In genomic region chr2:128233790-128234395, GRCh38 we compare ENCODE assay signal across 9 cellular contexts.
DNase-seq lines count a peak whose midpoint lies in the region; ATAC-seq and TF ChIP-seq lines count a peak whose summit lies in the region.
"Had no signal": no experiment of that assay in that cellular context is flagged by ENCODE, and none has a peak within 500 bp of the region (broad histone marks: within the 10 kb centered on the region; RNA-seq: fewer than 3 reads in every experiment).

No MANE protein-coding gene starts in this region.

- H3K9ac ChIP-seq in iPS-18a (ENCODE audit: low read length) = no peak overlapping the region

- ATAC-seq in gastroesophageal sphincter = no peak

- H3K27ac ChIP-seq in SJSA1 (no peak overlapping the region), iPS-18a (ENCODE audit: low read length) (no peak overlapping the region), thymus (ENCODE audit: low read depth) (no peak overlapping the region), gastroesophageal sphincter (no peak overlapping the region)
- H3K27ac ChIP-seq: cardiac muscle cell had no signal

- no peaks in the 10 kb centered on the region for H3K9me3 Mint-ChIP-seq in activated naive CD4-positive, alpha-beta T cell treated with anti-CD3 and anti-CD28 coated beads, Interleukin-2, amount 50 U/mL, for 24 hours

- H3K27ac Mint-ChIP-seq in activated naive CD4-positive, alpha-beta T cell treated with anti-CD3 and anti-CD28 coated beads, Interleukin-2, amount 50 U/mL, for 24 hours = no peak overlapping the region

- no peaks in the 10 kb centered on the region for H3K36me3 Mint-ChIP-seq in activated naive CD4-positive, alpha-beta T cell treated with anti-CD3 and anti-CD28 coated beads, Interleukin-2, amount 50 U/mL, for 24 hours

- 0 out of 2 replicates have a peak, but pooled peaks cover 6% of the 10 kb centered on the region for H3K27me3 ChIP-seq in SJSA1 (replicated peaks)
- peaks cover 21% of the 10 kb centered on the region for H3K27me3 ChIP-seq in iPS-18a (ENCODE audit: control insufficient read depth, insufficient read depth, low read length)
- H3K27me3 ChIP-seq in thymus (ENCODE audit: control insufficient read depth, insufficient read depth) = peaks cover 6% of the 10 kb centered on the region
- H3K27me3 ChIP-seq in gastroesophageal sphincter = no peaks in the 10 kb centered on the region

- H3K9me3 ChIP-seq in SJSA1 (replicated peaks) (no peaks in the 10 kb centered on the region), iPS-18a (ENCODE audit: control insufficient read depth, low read depth, low read length) (no peaks in the 10 kb centered on the region), thymus (ENCODE audit: control insufficient read depth) (no peaks in the 10 kb centered on the region), gastroesophageal sphincter (no peaks in the 10 kb centered on the region)

- no peak for TF ChIP-seq EP300 in gastroesophageal sphincter (IDR thresholded peaks at IDR 0.05)

- no peaks in the 10 kb centered on the region for H3K27me3 Mint-ChIP-seq in activated naive CD4-positive, alpha-beta T cell treated with anti-CD3 and anti-CD28 coated beads, Interleukin-2, amount 50 U/mL, for 24 hours

- DNase-seq in activated naive CD4-positive, alpha-beta T cell (lab: John Stamatoyannopoulos, UW) = no peak
- DNase-seq in SJSA1 (ENCODE audit: low read depth in 1 of 2, low spot score in 2 of 2) (no peak), SW480 (ENCODE audit: low spot score) (no peak), NCI-H2029 (lab: John Stamatoyannopoulos, UW) (no peak)

- H3K4me1 ChIP-seq in SJSA1 (replicated peaks) = peaks cover 27% of the 10 kb centered on the region
- H3K4me1 ChIP-seq in iPS-18a (ENCODE audit: control insufficient read depth, low read depth, low read length) = peaks cover 4% of the 10 kb centered on the region
- peaks cover 4% of the 10 kb centered on the region for H3K4me1 ChIP-seq in thymus (ENCODE audit: control insufficient read depth, insufficient read depth, low read length)
- peaks cover 0 to 28% (median 3%) of the 10 kb centered on the region in 3 donors for H3K4me1 ChIP-seq in gastroesophageal sphincter

- TF ChIP-seq POLR2A in gastroesophageal sphincter (IDR thresholded peaks at IDR 0.05) = no peak

- H3K36me3 ChIP-seq in SJSA1 = no peaks in the 10 kb centered on the region
- no peaks in the 10 kb centered on the region for H3K36me3 ChIP-seq in iPS-18a (ENCODE audit: control insufficient read depth, low read depth, low read length)
- H3K36me3 ChIP-seq in thymus (ENCODE audit: control insufficient read depth, insufficient read depth) = no peaks in the 10 kb centered on the region
- no peaks in the 10 kb centered on the region for H3K36me3 ChIP-seq in gastroesophageal sphincter
- H3K36me3 ChIP-seq: cardiac muscle cell had no signal

- peak overlapping the region; percentile 45 for H3K4me3 ChIP-seq in SJSA1
- H3K4me3 ChIP-seq in iPS-18a (ENCODE audit: low read length) = peak overlapping the region; percentile 79
- peak overlapping the region; percentile 83 for H3K4me3 ChIP-seq in thymus (ENCODE audit: low read length)
- peak overlapping the region in 1 of 2 donors; percentile 70 for H3K4me3 ChIP-seq in gastroesophageal sphincter

- no peak for TF ChIP-seq CTCF in gastroesophageal sphincter (IDR thresholded peaks at IDR 0.05)

- H3K4me1 Mint-ChIP-seq in activated naive CD4-positive, alpha-beta T cell treated with anti-CD3 and anti-CD28 coated beads, Interleukin-2, amount 50 U/mL, for 24 hours = peaks cover 4% of the 10 kb centered on the region

- H3K4me3 Mint-ChIP-seq in activated naive CD4-positive, alpha-beta T cell treated with anti-CD3 and anti-CD28 coated beads, Interleukin-2, amount 50 U/mL, for 24 hours = peak overlapping the region; percentile 84

- 64% methylated on average over 11 of the region's 11 CpGs for WGBS in thymus
- 22 to 61% methylated on average over 6 of the region's 11 CpGs for WGBS in gastroesophageal sphincter (ENCODE audit: low coverage in 1 of 2), 2 donors
